Comparison of ENCODE assay signal across 19 cellular contexts in genomic region chr11:95888439-95888838, GRCh38.
"Had no signal": no experiment of that assay in that cellular context is flagged by ENCODE, and none has a peak within 500 bp of the region (broad histone marks: within the 10 kb centered on the region; RNA-seq: fewer than 3 reads in every experiment).

No MANE protein-coding gene starts in this region.

- H3K4me1 ChIP-seq: prostate gland, upper lobe of right lung had no signal

- DNase-seq: activated B cell treated with CpG ODN at 0.5 μM for 24 hours; activated CD4-positive, alpha-beta T cell treated with anti-CD3 and anti-CD28 coated beads for 48 hours; activated CD8-positive, alpha-beta T cell treated with anti-CD3 and anti-CD28 coated beads for 36 hours; activated effector memory CD4-positive, alpha-beta T cell treated with Interleukin-2 at 50 U/mL for 16 hours; activated naive CD4-positive, alpha-beta T cell treated with anti-CD3 and anti-CD28 coated beads, Interleukin-2, amount 50 U/mL, for 16 hours; activated T-cell treated with anti-CD3 and anti-CD28 coated beads, Interleukin-2, amount 50 U/mL, for 1 hour; effector memory CD8-positive, alpha-beta T cell; esophagus squamous epithelium; kidney; left lung; mammary epithelial cell; stimulated activated CD4-positive, alpha-beta T cell treated with anti-CD3 and anti-CD28 coated beads, Interleukin-4, amount 100 ng/mL, for 24 hours; T-cell; T-helper 9 cell; upper lobe of right lung had no signal

- H3K4me3 ChIP-seq: cardiac muscle cell, esophagus squamous epithelium, left lung, prostate gland, upper lobe of right lung had no signal

- ATAC-seq: effector memory CD8-positive, alpha-beta T cell; left lung; sciatic nerve; stimulated activated memory B cell treated with anti-CD40 and anti-IgM and Interleukin-4, amounts not matched to agents 10 μg/mL and 1 μg/mL and 100 μg/mL, for 72 hours; T-cell; upper lobe of right lung had no signal

- H3K27ac ChIP-seq: cardiac muscle cell, esophagus squamous epithelium, left lung, prostate gland, upper lobe of right lung had no signal

- H3K27me3 ChIP-seq: cardiac muscle cell, esophagus squamous epithelium, left lung, upper lobe of right lung had no signal

- H3K36me3 ChIP-seq: prostate gland had no signal

- H3K9me3 ChIP-seq: esophagus squamous epithelium, left lung, prostate gland, upper lobe of right lung had no signal
